ENCODE assay signal across 15 cellular contexts in the genomic region with DNA sequence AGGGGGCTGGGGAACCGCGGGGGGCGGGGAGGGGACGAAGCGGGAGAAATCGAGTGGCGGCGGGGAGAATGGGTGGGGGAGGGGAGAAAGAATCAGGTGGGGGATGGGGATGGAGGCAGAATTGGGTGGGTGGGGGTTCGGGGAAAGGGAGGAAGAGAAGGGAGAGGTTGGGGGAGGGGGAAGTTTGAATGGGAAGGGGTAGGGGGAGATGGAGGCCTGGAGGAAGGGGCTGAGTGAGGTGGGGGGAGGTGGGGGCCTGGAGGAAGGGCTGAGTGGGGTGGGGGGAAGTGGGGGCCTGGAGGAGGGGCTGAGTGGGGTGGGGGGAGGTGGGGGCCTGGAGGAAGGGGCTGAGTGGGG. TPM values are rescaled to one million over a fixed set of nuclear protein-coding genes. Genes with fewer than 3 reads are reported as not detected.
DNase-seq lines count a peak whose midpoint lies in the region; ATAC-seq, FAIRE-seq and TF ChIP-seq lines count a peak whose summit lies in the region.
"Had no signal": no experiment of that assay in that cellular context is flagged by ENCODE, and none has a peak within 500 bp of the region (broad histone marks: within the 10 kb centered on the region; RNA-seq: fewer than 3 reads in every experiment).

No MANE protein-coding gene starts in this region.

- POLR2A ChIA-PET in A549 (lab: Yijun Ruan, JAX) (interaction anchor here (1.3 to 1.5 kb wide), 3 partner anchors 12 to 465 kb away, joined by 3 to 6 read pairs (median 4); a partner anchor contains a TSS), RWPE1 (lab: Yijun Ruan, JAX; ENCODE audit: low non-redundant PET) (no interaction called here)

- H3K36me3 ChIP-seq in HUES64 (ENCODE audit: insufficient read depth, low read length) (no peaks in the 10 kb centered on the region), gastroesophageal sphincter (no peaks in the 10 kb centered on the region), pancreas (no peaks in the 10 kb centered on the region)

- TF ChIP-seq CTCF in A549 (IDR thresholded peaks at IDR 0.05) (no peak), gastroesophageal sphincter (IDR thresholded peaks at IDR 0.05) (no peak), pancreas (IDR thresholded peaks at IDR 0.05) (no peak), RWPE1 (conservative IDR thresholded peaks at IDR 0.05; ENCODE audit: low read depth) (no peak)

- peaks cover 54% of the 10 kb centered on the region for H3K4me1 ChIP-seq in A549
- H3K4me1 ChIP-seq in HUES64 (ENCODE audit: insufficient read depth, low read length): peaks cover 20% of the 10 kb centered on the region
- H3K4me1 ChIP-seq in gastroesophageal sphincter: peaks cover 0 to 51% (median 13%) of the 10 kb centered on the region in 3 donors
- H3K4me1 ChIP-seq in pancreas: no peaks in the 10 kb centered on the region
- H3K4me1 ChIP-seq: foreskin keratinocyte had no signal

- TF ChIP-seq POLR2A in A549 (IDR thresholded peaks at IDR 0.05; ENCODE audit: low read length): no peak
- TF ChIP-seq POLR2A in gastroesophageal sphincter (IDR thresholded peaks at IDR 0.05): no peak

- intact Hi-C loops in pancreas (cut with DNase I): no loop called here

- H3K9me3 ChIP-seq in A549 (no peaks in the 10 kb centered on the region), HUES64 (ENCODE audit: insufficient read depth, low read depth, low read length) (no peaks in the 10 kb centered on the region), gastroesophageal sphincter (no peaks in the 10 kb centered on the region), pancreas (no peaks in the 10 kb centered on the region)

- no peaks in the 10 kb centered on the region for H3K27me3 ChIP-seq in HUES64 (ENCODE audit: insufficient read depth, low read length)
- H3K27me3 ChIP-seq in gastroesophageal sphincter: no peaks in the 10 kb centered on the region
- no peaks in the 10 kb centered on the region for H3K27me3 ChIP-seq in pancreas

- ATAC-seq in A549: no peak
- no peak for ATAC-seq in gastroesophageal sphincter
- ATAC-seq in pancreas: no peak
- no peak for ATAC-seq in GM21717 (IDR thresholded peaks at IDR 0.05; ENCODE audit: unreplicated experiment)
- ATAC-seq in HG02678 (IDR thresholded peaks at IDR 0.05; ENCODE audit: unreplicated experiment): no peak
- ATAC-seq: foreskin keratinocyte had no signal

- CTCF ChIA-PET in A549 (lab: Yijun Ruan, JAX) (interaction anchor here (2.5 to 6.3 kb wide), 2 partner anchors 17 to 31 kb away, joined by 13 to 32 read pairs; no protein-coding TSS in a partner anchor), RWPE1 (lab: Yijun Ruan, JAX) (no interaction called here)

- H3K27ac ChIP-seq in A549: peak overlapping the region; percentile 98 to 99
- H3K27ac ChIP-seq in HUES64 (ENCODE audit: low read depth, low read length): peak overlapping the region; percentile 91; the same call in 1 of the 2 replicates
- H3K27ac ChIP-seq in gastroesophageal sphincter: peak overlapping the region in 3 of 4 donors; percentile 75 to 85 (median 81)
- peak overlapping the region in 3 of 4 donors; percentile 42 to 78 (median 61) for H3K27ac ChIP-seq in pancreas
- no peak overlapping the region for H3K27ac ChIP-seq in RWPE1
- H3K27ac ChIP-seq: foreskin keratinocyte, KMS-11 had no signal

- TF ChIP-seq RAD21 in A549 (conservative IDR thresholded peaks at IDR 0.05 in 1 of 2, IDR thresholded peaks at IDR 0.05 in 1 of 2): no peak

- DNase-seq in A549 (ENCODE audit: low read depth in 1 of 2, low spot score in 1 of 2): no peak
- no peak for DNase-seq in pancreas
- no peak for DNase-seq in RWPE1 (ENCODE audit: low spot score)
- no peak for DNase-seq in C1 segment of cervical spinal cord (lab: John Stamatoyannopoulos, UW)
- DNase-seq: foreskin keratinocyte, HFFc6 had no signal

- TF ChIP-seq EP300 in A549 (IDR thresholded peaks at IDR 0.05): no peak
- TF ChIP-seq EP300 in gastroesophageal sphincter (IDR thresholded peaks at IDR 0.05): no peak

- H3K4me2 ChIP-seq in A549: peak overlapping the region; percentile 76
- H3K4me2 ChIP-seq: KMS-11 had no signal

- H3K9ac ChIP-seq in HUES64 (ENCODE audit: low read depth, low read length): no peak overlapping the region; the same call in 1 of the 2 replicates
- H3K9ac ChIP-seq: KMS-11 had no signal

- H3K4me3 ChIP-seq in A549 (peak overlapping the region; percentile 58), HUES64 (ENCODE audit: low read length) (peak overlapping the region; percentile 63; the same call in 1 of the 2 replicates), gastroesophageal sphincter (peak overlapping the region; percentile 32 to 69), pancreas (peak overlapping the region in 3 of 4 donors; percentile 26 to 48 (median 37))

- no peak for FAIRE-seq in A549 (lab: Jason Lieb, UNC)
- no peak for FAIRE-seq in pancreas (lab: Jason Lieb, UNC)
- FAIRE-seq: TTC549 had no signal

- no CpG with 5 or more reads among the region's 9 CpGs for WGBS in A549 (ENCODE audit: missing lambda C conversion rate)
- 2% methylated on average over 8 of the region's 9 CpGs for WGBS in HUES64
- WGBS in gastroesophageal sphincter (ENCODE audit: low coverage in 1 of 2), 2 donors: no CpG with 5 or more reads among the region's 9 CpGs
- WGBS in pancreas, 2 donors: 5 to 6% methylated on average over 9 of the region's 9 CpGs

TF ChIP-seq in A549, 52 proteins besides CTCF, POLR2A, EP300 and RAD21:
- TF ChIP-seq FOXS1 (CRISPR knock-in tag; IDR thresholded peaks at IDR 0.05) (no peak), HOXA7 (CRISPR knock-in tag; IDR thresholded peaks at IDR 0.05) (no peak), JUNB (IDR thresholded peaks at IDR 0.05) (no peak), PHF8 (IDR thresholded peaks at IDR 0.05; ENCODE audit: borderline replicate concordance, low read depth) (no peak), GATA3 (IDR thresholded peaks at IDR 0.05; ENCODE audit: borderline replicate concordance) (no peak)
- TF ChIP-seq, protein P1, sequence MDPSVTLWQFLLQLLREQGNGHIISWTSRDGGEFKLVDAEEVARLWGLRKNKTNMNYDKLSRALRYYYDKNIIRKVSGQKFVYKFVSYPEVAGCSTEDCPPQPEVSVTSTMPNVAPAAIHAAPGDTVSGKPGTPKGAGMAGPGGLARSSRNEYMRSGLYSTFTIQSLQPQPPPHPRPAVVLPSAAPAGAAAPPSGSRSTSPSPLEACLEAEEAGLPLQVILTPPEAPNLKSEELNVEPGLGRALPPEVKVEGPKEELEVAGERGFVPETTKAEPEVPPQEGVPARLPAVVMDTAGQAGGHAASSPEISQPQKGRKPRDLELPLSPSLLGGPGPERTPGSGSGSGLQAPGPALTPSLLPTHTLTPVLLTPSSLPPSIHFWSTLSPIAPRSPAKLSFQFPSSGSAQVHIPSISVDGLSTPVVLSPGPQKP (IDR thresholded peaks at IDR 0.05; ENCODE audit: low read depth, low read length): no peak
TF ChIP-seq in A549: peak in this region for 0.

RNA-seq across cellular contexts. Expression of a gene that starts 0.4 kb away (rescaled TPM):
- 26.7 and 33.2 TPM in 2 replicates for polyA plus RNA-seq in A549 (2011; rRNA removed)
- 23.0 and 34.1 TPM in 2 replicates for polyA plus RNA-seq in A549 (2012; cell fraction: cytosol; rRNA removed)
- 263 and 313 TPM in 2 replicates for polyA plus RNA-seq in A549 (2012; cell fraction: nucleus; rRNA removed)
- polyA plus RNA-seq in A549 (2017; fragmentation: RNase III; extraction: RNeasy Plus Mini Kit Qiagen cat#74134 plus additional on column Dnase treatment): 39.0 to 73.0 TPM (median 49.3 TPM) in 3 replicates
- polyA minus RNA-seq in A549 (2011; rRNA and poly(A)+ RNA removed): 28.3 and 29.4 TPM in 2 replicates
- 14.0 TPM for polyA plus RNA-seq in HUES64 (2013, experiment 1 of 2)
- 10.8 TPM for polyA plus RNA-seq in HUES64 (2013, experiment 2 of 2)
- total RNA-seq in gastroesophageal sphincter: 10 to 100 TPM; 15.7 to 45.3 (median 22.8) TPM
- total RNA-seq in pancreas: 10 to 100 TPM in 4 of 6 donors, 1 to 10 TPM in 2; 6.7 to 45.2 (median 15.7) TPM
- 100 to 1,000 TPM in 1 of 2 donors, 10 to 100 TPM in 1; 46.6 to 106 TPM for polyA plus RNA-seq in pancreas
- total RNA-seq: foreskin keratinocyte, RPMI7951 had no signal
- polyA plus RNA-seq: foreskin keratinocyte had no signal

RNA-seq across cellular contexts. Expression of a gene that starts 19.5 kb away (rescaled TPM):
- polyA plus RNA-seq in A549 (2011; rRNA removed): not detected in 2 replicates
- not detected in 2 replicates for polyA plus RNA-seq in A549 (2012; cell fraction: cytosol; rRNA removed)
- polyA plus RNA-seq in A549 (2012; cell fraction: nucleus; rRNA removed): not detected in 2 replicates
- polyA plus RNA-seq in A549 (2017; fragmentation: RNase III; extraction: RNeasy Plus Mini Kit Qiagen cat#74134 plus additional on column Dnase treatment): not detected in 3 replicates
- polyA minus RNA-seq in A549 (2011; rRNA and poly(A)+ RNA removed): not detected in 2 replicates
- polyA plus RNA-seq in HUES64 (2013, experiment 1 of 2): not detected
- polyA plus RNA-seq in HUES64 (2013, experiment 2 of 2): not detected
- total RNA-seq in gastroesophageal sphincter: not detected
- total RNA-seq in pancreas: not detected
- not detected for polyA plus RNA-seq in pancreas
- total RNA-seq: activated CD8-positive, alpha-beta memory T cell treated with anti-CD3 and anti-CD28 coated beads for 36 hours; foreskin keratinocyte; HFFc6; RPMI7951; temporal lobe had no signal
- polyA plus RNA-seq: foreskin keratinocyte had no signal

RNA-seq across cellular contexts. Expression of a gene that starts 33.7 kb away (rescaled TPM):
- 0.37 and 0.95 TPM in 2 replicates for polyA plus RNA-seq in A549 (2011; rRNA removed)
- 0.45 TPM in 2 replicates for polyA plus RNA-seq in A549 (2012; cell fraction: cytosol; rRNA removed)
- 0.60 and 0.76 TPM in 2 replicates for polyA plus RNA-seq in A549 (2012; cell fraction: nucleus; rRNA removed)
- polyA plus RNA-seq in A549 (2017; fragmentation: RNase III; extraction: RNeasy Plus Mini Kit Qiagen cat#74134 plus additional on column Dnase treatment): 0.17 to 0.24 TPM (median 0.23 TPM) in 3 replicates
- polyA minus RNA-seq in A549 (2011; rRNA and poly(A)+ RNA removed): 1.2 and 1.9 TPM in 2 replicates
- 2.4 TPM for polyA plus RNA-seq in HUES64 (2013, experiment 1 of 2)
- polyA plus RNA-seq in HUES64 (2013, experiment 2 of 2): 2.5 TPM
- 10 to 100 TPM in 2 of 4 donors, 1 to 10 TPM in 2; 5.4 to 41.5 (median 10.3) TPM for total RNA-seq in gastroesophageal sphincter
- total RNA-seq in pancreas: 10 to 100 TPM in 2 of 6 donors, 1 to 10 TPM in 4; 1.2 to 21.3 (median 4.8) TPM
- polyA plus RNA-seq in pancreas: 1 to 10 TPM; 1.9 to 7.5 TPM
